Comparison of ENCODE assay signal across 13 cellular contexts in the genomic region with DNA sequence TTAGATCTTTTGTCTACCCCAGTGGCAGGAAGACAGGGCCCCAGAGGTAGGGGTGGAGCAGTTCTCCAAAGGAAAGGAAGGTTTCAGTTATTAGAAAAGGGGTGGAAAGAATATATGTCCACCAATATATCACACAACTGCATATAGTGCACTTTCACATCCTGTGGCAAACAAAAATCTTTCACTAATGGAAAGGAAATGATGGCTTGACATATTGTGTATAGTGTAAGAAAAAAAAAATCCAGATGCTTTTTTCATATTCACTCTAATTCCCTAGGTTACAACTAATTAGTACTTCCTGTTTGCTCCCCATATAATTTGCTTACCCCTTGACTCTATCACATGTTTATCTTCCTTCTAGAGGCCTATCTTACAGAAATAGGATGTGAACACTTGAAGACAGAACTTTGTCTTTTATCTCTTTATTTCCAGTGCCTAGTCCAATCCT.
DNase-seq lines count a peak whose midpoint lies in the region; ATAC-seq and TF ChIP-seq lines count a peak whose summit lies in the region.
"Had no signal": no experiment of that assay in that cellular context is flagged by ENCODE, and none has a peak within 500 bp of the region (broad histone marks: within the 10 kb centered on the region; RNA-seq: fewer than 3 reads in every experiment).

No MANE protein-coding gene starts in this region.

- H3K4me3 Mint-ChIP-seq in activated CD8-positive, alpha-beta T cell treated with anti-CD3 and anti-CD28 coated beads for 36 hours, result no peak overlapping the region
- no peak overlapping the region for H3K4me3 Mint-ChIP-seq in activated CD8-positive, alpha-beta T cell treated with anti-CD3 and anti-CD28 coated beads, Interleukin-2, amount 10 ng/mL, durations not matched to agents 7 days and 5 days
- H3K4me3 Mint-ChIP-seq: activated CD4-positive, alpha-beta memory T cell treated with anti-CD3 and anti-CD28 coated beads for 36 hours; type B pancreatic cell had no signal

- H3K27ac Mint-ChIP-seq in activated CD8-positive, alpha-beta T cell treated with anti-CD3 and anti-CD28 coated beads for 36 hours, result no peak overlapping the region
- no peak overlapping the region for H3K27ac Mint-ChIP-seq in activated CD8-positive, alpha-beta T cell treated with anti-CD3 and anti-CD28 coated beads, Interleukin-2, amount 10 ng/mL, durations not matched to agents 7 days and 5 days
- H3K27ac Mint-ChIP-seq: activated CD4-positive, alpha-beta memory T cell treated with anti-CD3 and anti-CD28 coated beads for 36 hours; type B pancreatic cell had no signal

- no peaks in the 10 kb centered on the region for H3F3A ChIP-seq in OCI-LY1 (ENCODE audit: insufficient read depth, low read length)

- peak overlapping the region; percentile 11; the same call in 1 of the 2 replicates for H3K4me2 ChIP-seq in OCI-LY1 (ENCODE audit: low read length)

- no peak overlapping the region for H3K4me3 ChIP-seq in OCI-LY1 (ENCODE audit: low read depth, low read length, poor library complexity, severe bottlenecking)
- H3K4me3 ChIP-seq in right cardiac atrium (ENCODE audit: low read length), result no peak overlapping the region
- H3K4me3 ChIP-seq: Peyer's patch had no signal

- H3K27ac ChIP-seq in OCI-LY1 (ENCODE audit: low read depth, low read length, poor library complexity, severe bottlenecking), result peak overlapping the region; percentile 13
- no peak overlapping the region for H3K27ac ChIP-seq in right cardiac atrium (ENCODE audit: low read length)
- H3K27ac ChIP-seq: Peyer's patch had no signal

- DNase-seq in activated CD8-positive, alpha-beta T cell treated with anti-CD3 and anti-CD28 coated beads for 36 hours, result no peak
- no peak for DNase-seq in activated CD8-positive, alpha-beta T cell treated with anti-CD3 and anti-CD28 coated beads, Interleukin-2, amount 10 ng/mL, durations not matched to agents 7 days and 5 days
- no peak for DNase-seq in stimulated activated naive CD8-positive, alpha-beta T cell treated with anti-CD3 and anti-CD28 coated beads, Interleukin-15, Interleukin-2, amounts not matched to agents 100 U/mL and 50 U/mL, for 24 hours
- no peak for DNase-seq in right cardiac atrium
- DNase-seq: activated CD4-positive, alpha-beta memory T cell treated with anti-CD3 and anti-CD28 coated beads for 36 hours; DMS 273 treated with DMSO at 0.1 percent for 48 hours; NCI-H446; Peyer's patch had no signal

- H3K9ac ChIP-seq in OCI-LY1 (ENCODE audit: low read length), result no peak overlapping the region

- H3K4me1 ChIP-seq in OCI-LY1 (ENCODE audit: insufficient read depth, low read length, severe bottlenecking) (peaks cover 32% of the 10 kb centered on the region), right cardiac atrium (ENCODE audit: control insufficient read depth, insufficient read depth, low read length) (peaks cover 2% of the 10 kb centered on the region)
- H3K4me1 ChIP-seq: Peyer's patch had no signal

- H3K9me2 ChIP-seq in OCI-LY1 (ENCODE audit: low read depth, low read length), result no peaks in the 10 kb centered on the region

- no peaks in the 10 kb centered on the region for H4K20me1 ChIP-seq in OCI-LY1 (ENCODE audit: insufficient read depth, low read length)

- CTCF ChIA-PET in activated CD8-positive, alpha-beta T cell treated with anti-CD3 and anti-CD28 coated beads for 36 hours (lab: Charles Lee), result no interaction called here
- CTCF ChIA-PET in activated CD8-positive, alpha-beta T cell treated with anti-CD3 and anti-CD28 coated beads, Interleukin-2, amount 10 ng/mL, durations not matched to agents 7 days and 5 days (lab: Charles Lee), result no interaction called here

- POLR2A ChIA-PET in activated CD8-positive, alpha-beta T cell treated with anti-CD3 and anti-CD28 coated beads for 36 hours (lab: Charles Lee), result no interaction called here
- POLR2A ChIA-PET in activated CD8-positive, alpha-beta T cell treated with anti-CD3 and anti-CD28 coated beads, Interleukin-2, amount 10 ng/mL, durations not matched to agents 7 days and 5 days (lab: Charles Lee), result no interaction called here

- H3K9me3 ChIP-seq in OCI-LY1 (ENCODE audit: low read length) (peaks cover 5% of the 10 kb centered on the region; the same call in 1 of the 2 replicates), right cardiac atrium (ENCODE audit: control insufficient read depth, low read length) (no peaks in the 10 kb centered on the region)
- H3K9me3 ChIP-seq: Peyer's patch had no signal

- H3K36me3 ChIP-seq in OCI-LY1 (ENCODE audit: insufficient read depth, low read length), result no peaks in the 10 kb centered on the region
- H3K36me3 ChIP-seq: Peyer's patch had no signal

- peaks cover 26% of the 10 kb centered on the region for H3K4me1 Mint-ChIP-seq in activated CD8-positive, alpha-beta T cell treated with anti-CD3 and anti-CD28 coated beads for 36 hours (ENCODE audit: low read depth)
- peaks cover 24% of the 10 kb centered on the region for H3K4me1 Mint-ChIP-seq in activated CD8-positive, alpha-beta T cell treated with anti-CD3 and anti-CD28 coated beads, Interleukin-2, amount 10 ng/mL, durations not matched to agents 7 days and 5 days (ENCODE audit: low read depth)

- peak; percentile 62 for ATAC-seq in activated CD8-positive, alpha-beta T cell treated with anti-CD3 and anti-CD28 coated beads for 36 hours
- no peak for ATAC-seq in activated CD8-positive, alpha-beta T cell treated with anti-CD3 and anti-CD28 coated beads, Interleukin-2, amount 10 ng/mL, durations not matched to agents 7 days and 5 days
- ATAC-seq in HG02678 (IDR thresholded peaks at IDR 0.05; ENCODE audit: unreplicated experiment) (peak; percentile 65), right cardiac atrium (no peak), HG02884 (IDR thresholded peaks at IDR 0.05; ENCODE audit: unreplicated experiment) (no peak)
- ATAC-seq in stimulated activated naive CD8-positive, alpha-beta T cell treated with anti-CD3 and anti-CD28 coated beads, Interleukin-15, Interleukin-2, amounts not matched to agents 100 U/mL and 50 U/mL, for 24 hours, result peak; percentile 32
- no peak for ATAC-seq in activated CD4-positive, CD25-positive, alpha-beta regulatory T cell treated with anti-CD3 and anti-CD28 coated beads, Interleukin-2, amount 50 U/mL, for 24 hours

- H3K9me3 Mint-ChIP-seq in activated CD8-positive, alpha-beta T cell treated with anti-CD3 and anti-CD28 coated beads for 36 hours, result peaks cover 6% of the 10 kb centered on the region
- H3K9me3 Mint-ChIP-seq in activated CD8-positive, alpha-beta T cell treated with anti-CD3 and anti-CD28 coated beads, Interleukin-2, amount 10 ng/mL, durations not matched to agents 7 days and 5 days (ENCODE audit: insufficient read depth), result peaks cover 7% of the 10 kb centered on the region

- intact Hi-C loops in activated CD8-positive, alpha-beta T cell treated with anti-CD3 and anti-CD28 coated beads for 36 hours (cut with micrococcal nuclease), result no loop called here
- intact Hi-C loops in right cardiac atrium (cut with DNase I), result no loop called here

- H2AFZ ChIP-seq in OCI-LY1 (ENCODE audit: low read length), result no peak overlapping the region

- H3K27me3 Mint-ChIP-seq in activated CD8-positive, alpha-beta T cell treated with anti-CD3 and anti-CD28 coated beads for 36 hours, result no peaks in the 10 kb centered on the region
- H3K27me3 Mint-ChIP-seq in activated CD8-positive, alpha-beta T cell treated with anti-CD3 and anti-CD28 coated beads, Interleukin-2, amount 10 ng/mL, durations not matched to agents 7 days and 5 days (ENCODE audit: low read depth), result no peaks in the 10 kb centered on the region
- H3K27me3 Mint-ChIP-seq: activated CD4-positive, alpha-beta memory T cell treated with anti-CD3 and anti-CD28 coated beads for 36 hours; type B pancreatic cell had no signal

- no peak for TF ChIP-seq CTCF in activated CD8-positive, alpha-beta T cell treated with anti-CD3 and anti-CD28 coated beads for 36 hours (IDR thresholded peaks at IDR 0.05)
- TF ChIP-seq CTCF in OCI-LY1 (IDR thresholded peaks at IDR 0.05; ENCODE audit: low read length), result no peak

- H3K27me3 ChIP-seq in OCI-LY1 (ENCODE audit: insufficient read depth, low read length), result no peaks in the 10 kb centered on the region
- H3K27me3 ChIP-seq in right cardiac atrium (ENCODE audit: control insufficient read depth, insufficient read depth), result no peaks in the 10 kb centered on the region
- H3K27me3 ChIP-seq: Peyer's patch had no signal

- no peaks in the 10 kb centered on the region for H3K79me2 ChIP-seq in OCI-LY1 (ENCODE audit: insufficient read depth, low read length)

- peaks cover 6% of the 10 kb centered on the region for H3K36me3 Mint-ChIP-seq in activated CD8-positive, alpha-beta T cell treated with anti-CD3 and anti-CD28 coated beads for 36 hours (ENCODE audit: low read depth)
- peaks cover 8% of the 10 kb centered on the region for H3K36me3 Mint-ChIP-seq in activated CD8-positive, alpha-beta T cell treated with anti-CD3 and anti-CD28 coated beads, Interleukin-2, amount 10 ng/mL, durations not matched to agents 7 days and 5 days (ENCODE audit: low read depth)

Comparison
In these comparisons a context has a peak if more than half of its experiments do, and no peak if none do; other contexts are left out.
1. ATAC-seq: peak in activated CD8-positive, alpha-beta T cell treated with anti-CD3 and anti-CD28 coated beads for 36 hours (single experiment), HG02678 (single experiment) and stimulated activated naive CD8-positive, alpha-beta T cell treated with anti-CD3 and anti-CD28 coated beads, Interleukin-15, Interleukin-2, amounts not matched to agents 100 U/mL and 50 U/mL, for 24 hours (single experiment); none in activated CD8-positive, alpha-beta T cell treated with anti-CD3 and anti-CD28 coated beads, Interleukin-2, amount 10 ng/mL, durations not matched to agents 7 days and 5 days (single experiment), right cardiac atrium (0 of 2), activated CD4-positive, CD25-positive, alpha-beta regulatory T cell treated with anti-CD3 and anti-CD28 coated beads, Interleukin-2, amount 50 U/mL, for 24 hours (0 of 2) and HG02884 (single experiment).